ENCODE assay signal across 14 cellular contexts in the genomic region with DNA sequence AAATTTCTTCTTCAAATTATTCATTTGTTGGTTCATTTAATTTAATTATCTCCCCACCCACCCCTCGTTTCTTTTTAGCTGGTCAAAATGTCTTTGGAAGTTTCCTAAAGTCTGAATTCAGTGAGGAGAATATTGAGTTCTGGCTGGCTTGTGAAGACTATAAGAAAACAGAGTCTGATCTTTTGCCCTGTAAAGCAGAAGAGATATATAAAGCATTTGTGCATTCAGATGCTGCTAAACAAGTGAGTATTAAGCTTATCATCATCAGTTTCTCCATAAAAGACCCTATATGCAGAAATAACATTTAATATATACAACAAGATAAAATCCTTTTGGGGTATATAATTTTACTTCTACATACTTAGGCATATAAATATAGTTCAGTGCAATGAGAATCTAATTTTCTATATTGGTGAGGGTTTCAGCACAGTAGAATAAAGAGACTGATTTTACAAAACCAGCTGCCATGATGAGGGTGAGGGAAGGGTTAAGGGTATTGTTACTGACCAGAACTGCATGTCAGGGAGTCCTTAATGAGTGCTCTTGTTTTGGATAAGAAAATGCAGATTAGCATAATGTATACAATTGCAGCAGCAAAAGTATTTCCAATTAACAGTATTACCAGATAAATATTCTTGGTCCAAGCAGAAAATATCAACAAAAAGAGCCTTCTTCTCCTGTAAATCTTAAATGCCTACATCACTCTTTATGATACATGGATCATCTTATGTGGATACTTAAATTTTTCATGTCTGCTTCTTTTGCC. TPM values are rescaled to one million over a fixed set of nuclear protein-coding genes. Genes with fewer than 3 reads are reported as not detected.
DNase-seq lines count a peak whose midpoint lies in the region; ATAC-seq and TF ChIP-seq lines count a peak whose summit lies in the region.
"Had no signal": no experiment of that assay in that cellular context is flagged by ENCODE, and none has a peak within 500 bp of the region (broad histone marks: within the 10 kb centered on the region; RNA-seq: fewer than 3 reads in every experiment).

No MANE protein-coding gene starts in this region.

- H3K4me1 Mint-ChIP-seq in IgD-negative memory B cell = peaks cover 7 to 17% (median 11%) of the 10 kb centered on the region in 3 donors
- peaks cover 40% of the 10 kb centered on the region for H3K4me1 Mint-ChIP-seq in stimulated activated naive CD8-positive, alpha-beta T cell treated with anti-CD3 and anti-CD28 coated beads, Interleukin-15, amount 100 ng/mL, for 72 hours

- H4K20me1 ChIP-seq in SK-N-SH (ENCODE audit: insufficient read depth) = no peaks in the 10 kb centered on the region

- peaks cover 2 to 18% of the 10 kb centered on the region in 2 experiments; a peak in 3 of 4 replicates for H3K4me1 ChIP-seq in SK-N-SH (ENCODE audit: control insufficient read depth in 1 of 2, insufficient read depth in 2 of 2, low read depth in 1 of 2, low read length in 1 of 2)
- peaks cover 22% of the 10 kb centered on the region for H3K4me1 ChIP-seq in effector memory CD4-positive, alpha-beta T cell (ENCODE audit: control insufficient read depth, insufficient read depth, low read length, poor library complexity, severe bottlenecking)

- H3K9me2 ChIP-seq in SK-N-SH = no peaks in the 10 kb centered on the region

- H3K9me3 Mint-ChIP-seq in IgD-negative memory B cell = no peaks in the 10 kb centered on the region
- no peaks in the 10 kb centered on the region for H3K9me3 Mint-ChIP-seq in stimulated activated naive CD8-positive, alpha-beta T cell treated with anti-CD3 and anti-CD28 coated beads, Interleukin-15, amount 100 ng/mL, for 72 hours

- no peak overlapping the region for H3K4me3 Mint-ChIP-seq in IgD-negative memory B cell
- peak overlapping the region; percentile 62 to 91 for H3K4me3 Mint-ChIP-seq in stimulated activated naive CD8-positive, alpha-beta T cell treated with anti-CD3 and anti-CD28 coated beads, Interleukin-15, amount 100 ng/mL, for 72 hours

- peak overlapping the region in 2 of 3 donors; percentile 10 to 33 for H3K27ac Mint-ChIP-seq in IgD-negative memory B cell
- peak overlapping the region in 1 of 2 donors; percentile 54 for H3K27ac Mint-ChIP-seq in stimulated activated naive CD8-positive, alpha-beta T cell treated with anti-CD3 and anti-CD28 coated beads, Interleukin-15, amount 100 ng/mL, for 72 hours

- H3K79me2 ChIP-seq in SK-N-SH (ENCODE audit: insufficient read depth) = no peaks in the 10 kb centered on the region

- H3K27ac ChIP-seq in SK-N-SH (ENCODE audit: low read depth in 2 of 2, low read length in 1 of 2) = peak overlapping the region in 1 of 2 experiments; percentile 38; a peak in 3 of 4 replicates
- H3K27ac ChIP-seq in effector memory CD4-positive, alpha-beta T cell (ENCODE audit: insufficient read depth, low read length, poor library complexity, severe bottlenecking) = no peak overlapping the region

- H3K9me3 ChIP-seq in SK-N-SH = no peaks in the 10 kb centered on the region
- no peaks in the 10 kb centered on the region for H3K9me3 ChIP-seq in effector memory CD4-positive, alpha-beta T cell (ENCODE audit: control insufficient read depth, low read length)

- DNase-seq in SK-N-SH (no peak), NCI-H128 (lab: John Stamatoyannopoulos, UW; ENCODE audit: unreplicated experiment) (no peak), islet precursor cell (no peak), GM19238 (ENCODE audit: insufficient read length, low spot score) (no peak)
- no peak for DNase-seq in effector memory CD4-positive, alpha-beta T cell
- no peak for DNase-seq in stimulated activated naive CD8-positive, alpha-beta T cell treated with anti-CD3 and anti-CD28 coated beads, Interleukin-15, amount 100 ng/mL, for 72 hours
- DNase-seq: aorta; glutamatergic neuron; NCI-H1930; NK-92 treated with Interleukin-12 subunit alpha and Interleukin-12 subunit beta, amount 100 ng/mL, for 24 hours; SW 1271 had no signal

- no peak overlapping the region for H3K4me2 ChIP-seq in SK-N-SH

- H3K36me3 Mint-ChIP-seq in IgD-negative memory B cell = no peaks in the 10 kb centered on the region

- 59% methylated on average over 1 of the region's 1 CpG for WGBS in SK-N-SH (ENCODE audit: low lambda C conversion rate)

- H3K9ac ChIP-seq in SK-N-SH = no peak overlapping the region

- TF ChIP-seq RAD21 in SK-N-SH (IDR thresholded peaks at IDR 0.05; ENCODE audit: low read length) = no peak

- H3K36me3 ChIP-seq in SK-N-SH (replicated peaks in 1 of 2; ENCODE audit: control insufficient read depth in 1 of 2, insufficient read depth in 2 of 2, low read length in 1 of 2) = no peaks in the 10 kb centered on the region
- no peaks in the 10 kb centered on the region for H3K36me3 ChIP-seq in effector memory CD4-positive, alpha-beta T cell (ENCODE audit: control insufficient read depth, insufficient read depth, low read length)

- no peak for TF ChIP-seq EP300 in SK-N-SH (IDR thresholded peaks at IDR 0.05; ENCODE audit: borderline replicate concordance in 1 of 2, low read depth in 1 of 2, low read length in 1 of 2)

- no peak for TF ChIP-seq CTCF in SK-N-SH (IDR thresholded peaks at IDR 0.05)

- peaks cover 4% of the 10 kb centered on the region for H3F3A ChIP-seq in SK-N-SH (replicated peaks; ENCODE audit: insufficient read depth)

- no peak overlapping the region for H2AFZ ChIP-seq in SK-N-SH (ENCODE audit: low read depth)

- H3K27me3 Mint-ChIP-seq in IgD-negative memory B cell = peaks cover 10% of the 10 kb centered on the region
- H3K27me3 Mint-ChIP-seq in stimulated activated naive CD8-positive, alpha-beta T cell treated with anti-CD3 and anti-CD28 coated beads, Interleukin-15, amount 100 ng/mL, for 72 hours = no peaks in the 10 kb centered on the region

- CTCF ChIA-PET in SK-N-SH (lab: Yijun Ruan, JAX) = interaction anchor here (0.7 to 2.2 kb wide), 4 partner anchors 39 to 104 kb away, joined by 3 to 7 read pairs (median 4); no protein-coding TSS in a partner anchor

- no peak overlapping the region for H3K4me3 ChIP-seq in SK-N-SH (ENCODE audit: low read depth in 2 of 2, low read length in 1 of 2)
- H3K4me3 ChIP-seq in effector memory CD4-positive, alpha-beta T cell (ENCODE audit: insufficient read depth, low read depth, low read length, poor library complexity, severe bottlenecking) = peak overlapping the region; percentile 11
- H3K4me3 ChIP-seq: K562 had no signal

- H3K27me3 ChIP-seq in SK-N-SH (ENCODE audit: insufficient read depth) = no peaks in the 10 kb centered on the region
- no peaks in the 10 kb centered on the region for H3K27me3 ChIP-seq in effector memory CD4-positive, alpha-beta T cell (replicated peaks; ENCODE audit: control insufficient read depth, insufficient read depth, low read length, poor library complexity, severe bottlenecking)

- no peak for ATAC-seq in SK-N-SH treated with all-trans-retinoic acid at 6 μM for 48 hours
- ATAC-seq in stimulated activated naive CD8-positive, alpha-beta T cell treated with anti-CD3 and anti-CD28 coated beads, Interleukin-15, amount 100 ng/mL, for 72 hours = no peak
- ATAC-seq: K562 had no signal

- POLR2A ChIA-PET in SK-N-SH (lab: Yijun Ruan, JAX) = no interaction called here

TF ChIP-seq in SK-N-SH treated with all-trans-retinoic acid at 6 μM for 48 hours, 23 proteins besides CTCF, POLR2A, EP300 and RAD21 (continues in another document):
- 0 out of 2 replicates have a peak, but pooled peaks have one; percentile 25 for TF ChIP-seq TOX (CRISPR knock-in tag; IDR thresholded peaks at IDR 0.05; ENCODE audit: borderline replicate concordance)
- TF ChIP-seq SNAI2 (CRISPR knock-in tag; IDR thresholded peaks at IDR 0.05) = no peak

TF ChIP-seq in SK-N-SH, 30 proteins besides CTCF, POLR2A, EP300 and RAD21 (continues in another document):
- no peak for TF ChIP-seq JUND (IDR thresholded peaks at IDR 0.05)
- TF ChIP-seq, protein P1, sequence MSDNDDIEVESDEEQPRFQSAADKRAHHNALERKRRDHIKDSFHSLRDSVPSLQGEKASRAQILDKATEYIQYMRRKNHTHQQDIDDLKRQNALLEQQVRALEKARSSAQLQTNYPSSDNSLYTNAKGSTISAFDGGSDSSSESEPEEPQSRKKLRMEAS (IDR thresholded peaks at IDR 0.05; ENCODE audit: low read depth) = no peak
- TF ChIP-seq ELF1 (IDR thresholded peaks at IDR 0.05) = no peak
- TF ChIP-seq POLR2AphosphoS5 (IDR thresholded peaks at IDR 0.05; ENCODE audit: low read depth, low read length) = no peak
- TF ChIP-seq EZH2phosphoT487 (IDR thresholded peaks at IDR 0.05; ENCODE audit: borderline replicate concordance, low read depth) = no peak
- TF ChIP-seq TCF12 (IDR thresholded peaks at IDR 0.05) = no peak
- no peak for TF ChIP-seq GABPA (IDR thresholded peaks at IDR 0.05; ENCODE audit: low read depth)
- no peak for TF ChIP-seq MXI1 (IDR thresholded peaks at IDR 0.05; ENCODE audit: low read depth, low read length)
- TF ChIP-seq USF1 (IDR thresholded peaks at IDR 0.05; ENCODE audit: borderline replicate concordance, low read depth) = no peak

RNA-seq across cellular contexts. Expression of gene RGS1, which starts 2.8 kb away (rescaled TPM):
- polyA plus RNA-seq in SK-N-SH (2012; rRNA removed) = 0.05 and 0.12 TPM in 2 replicates
- 0.07 and 0.18 TPM in 2 replicates for polyA plus RNA-seq in SK-N-SH (2012; cell fraction: cytosol; rRNA removed)
- polyA plus RNA-seq in SK-N-SH (2012; cell fraction: nucleus; rRNA removed) = 0.11 and 0.24 TPM in 2 replicates
- 119 TPM for polyA plus RNA-seq in IgD-negative memory B cell
- polyA plus RNA-seq: K562 had no signal

RNA-seq across cellular contexts. Expression of gene RGS13, which starts 57.6 kb away (rescaled TPM):
- polyA plus RNA-seq in SK-N-SH (2012; rRNA removed) (0.05 TPM in 1 of 2 replicates, not detected in the other), IgD-negative memory B cell (0.33 TPM)
- polyA plus RNA-seq in SK-N-SH (2012; cell fraction: cytosol; rRNA removed) = 0.05 and 0.08 TPM in 2 replicates
- polyA plus RNA-seq in SK-N-SH (2012; cell fraction: nucleus; rRNA removed) = 0.01 TPM in 1 of 2 replicates, not detected in the other
- polyA plus RNA-seq: K562 had no signal

Comparison
In these comparisons a context has a peak if more than half of its experiments do, and no peak if none do; other contexts are left out.
1. H3K4me3 Mint-ChIP-seq: peak in stimulated activated naive CD8-positive, alpha-beta T cell treated with anti-CD3 and anti-CD28 coated beads, Interleukin-15, amount 100 ng/mL, for 72 hours (2 of 2); none in IgD-negative memory B cell (0 of 4).
2. RNA of gene RGS1, which starts 2.8 kb away (polyA plus RNA-seq): 119 TPM in IgD-negative memory B cell (single experiment); 0.05 to 0.24 TPM in SK-N-SH; every median in the first group is over 10 times any median in the second.